In the genomic region with DNA sequence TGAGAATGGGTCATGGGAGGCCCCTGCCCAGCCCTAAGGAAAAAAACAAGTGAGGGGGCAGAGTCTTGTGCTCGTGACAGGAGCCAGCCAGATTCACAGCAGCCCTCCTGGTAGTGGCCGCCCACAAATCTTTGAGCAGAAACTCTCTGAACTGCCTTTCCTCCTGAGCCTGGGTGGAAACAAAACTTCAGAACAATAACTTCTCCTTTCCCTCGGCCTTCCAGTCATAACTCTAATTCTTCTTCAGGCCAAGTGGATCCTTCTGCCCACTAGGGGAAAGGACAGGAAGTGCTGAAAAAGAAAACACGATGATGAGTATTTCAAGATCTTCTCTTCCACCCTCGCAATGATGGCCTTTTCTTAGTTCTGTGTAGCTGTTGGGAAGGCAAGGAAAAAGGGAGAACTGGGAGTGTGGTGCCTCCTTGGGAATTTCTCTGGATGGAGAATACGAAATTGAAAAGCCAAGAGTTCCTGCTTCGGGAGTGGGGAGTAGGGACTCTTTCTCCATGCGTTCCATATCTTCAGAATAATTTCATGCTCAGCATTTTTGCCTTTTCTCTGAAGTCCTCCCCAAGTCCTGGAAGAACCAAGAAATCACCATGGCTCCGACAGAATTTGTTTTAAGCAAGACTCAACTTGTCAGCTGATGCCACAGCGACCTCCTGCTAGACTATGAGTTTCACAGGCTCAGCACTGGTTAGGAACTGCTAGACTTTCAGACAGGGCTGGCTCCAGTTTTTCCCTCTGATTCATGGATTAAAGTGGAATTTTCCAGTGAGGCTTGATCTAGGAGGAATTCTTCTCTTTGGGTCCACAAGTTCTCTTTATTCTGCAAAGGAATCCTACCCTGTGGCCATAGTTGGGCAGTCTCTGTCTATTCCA, we compare ENCODE assay signal across 10 cellular contexts.
A peak's percentile ranks its signal among the peaks of the same experiment; 100 is the strongest.
DNase-seq lines count a peak whose midpoint lies in the region; FAIRE-seq and TF ChIP-seq lines count a peak whose summit lies in the region.
"Had no signal": no experiment of that assay in that cellular context is flagged by ENCODE, and none has a peak within 500 bp of the region (broad histone marks: within the 10 kb centered on the region; RNA-seq: fewer than 3 reads in every experiment).

No MANE protein-coding gene starts in this region.

- H3K4me1 Mint-ChIP-seq in type B pancreatic cell (ENCODE audit: unreplicated experiment), result peaks cover 12% of the 10 kb centered on the region

- no peaks in the 10 kb centered on the region for H3K79me2 ChIP-seq in hepatocyte

- H3K27ac Mint-ChIP-seq in type B pancreatic cell, result no peak overlapping the region
- H3K27ac Mint-ChIP-seq: B cell had no signal

- FAIRE-seq in HTR-8/SVneo (lab: Jason Lieb, UNC), result no peak

- no peak overlapping the region for H3K4me3 Mint-ChIP-seq in type B pancreatic cell
- H3K4me3 Mint-ChIP-seq: B cell had no signal

- H3K4me2 ChIP-seq in hepatocyte, result no peak overlapping the region

- no peaks in the 10 kb centered on the region for H3K27me3 ChIP-seq in hepatocyte

- H3K27me3 Mint-ChIP-seq in type B pancreatic cell, result no peaks in the 10 kb centered on the region

- DNase-seq in NCI-H2171 treated with DMSO at 0.1 percent for 48 hours (lab: John Stamatoyannopoulos, UW) (peak; percentile 14), NCI-H2171 (lab: John Stamatoyannopoulos, UW) (no peak), SKM-1 treated with dmso at 0.1 percent for 144 hours (lab: John Stamatoyannopoulos, UW; ENCODE audit: unreplicated experiment) (peak; percentile 45), hepatocyte (ENCODE audit: low spot score) (no peak), type B pancreatic cell (ENCODE audit: extremely low spot score, unreplicated experiment) (no peak), NCI-H1436 (lab: John Stamatoyannopoulos, UW) (no peak), HTR-8/SVneo (ENCODE audit: insufficient read length, low spot score) (no peak)
- no peak for DNase-seq in stimulated activated CD4-positive, alpha-beta T cell treated with anti-CD3 and anti-CD28 coated beads, Interleukin-2, amount 100 ng/mL, for 24 hours

- no peak overlapping the region for H2AFZ ChIP-seq in hepatocyte

- no peak overlapping the region for H3K4me3 ChIP-seq in hepatocyte

- no peaks in the 10 kb centered on the region for H3K36me3 Mint-ChIP-seq in type B pancreatic cell

- H3K9me3 Mint-ChIP-seq in type B pancreatic cell, result no peaks in the 10 kb centered on the region

- H3K9me2 ChIP-seq in hepatocyte (replicated peaks; ENCODE audit: insufficient read depth), result no peaks in the 10 kb centered on the region

- H3K27ac ChIP-seq in hepatocyte, result no peak overlapping the region
- H3K27ac ChIP-seq: neutrophil had no signal

- no peaks in the 10 kb centered on the region for H4K20me1 ChIP-seq in hepatocyte (ENCODE audit: insufficient read depth, poor library complexity, severe bottlenecking)

- 91% methylated on average over 10 of the region's 10 CpGs for WGBS in hepatocyte (ENCODE audit: low lambda C conversion rate, missing lambda C conversion rate)

- TF ChIP-seq CTCF in hepatocyte (IDR thresholded peaks at IDR 0.05; ENCODE audit: poor library complexity), result peak; percentile 13
- peak; percentile 52 for TF ChIP-seq CTCF in type B pancreatic cell (conservative IDR thresholded peaks at IDR 0.05)

- H3K9me3 ChIP-seq in hepatocyte (ENCODE audit: low read depth), result no peaks in the 10 kb centered on the region
- H3K9me3 ChIP-seq: neutrophil had no signal

- no peaks in the 10 kb centered on the region for H3K4me1 ChIP-seq in hepatocyte (ENCODE audit: insufficient read depth)

- no peaks in the 10 kb centered on the region for H3K36me3 ChIP-seq in hepatocyte (replicated peaks; ENCODE audit: insufficient read depth, low read depth)
- H3K36me3 ChIP-seq: neutrophil had no signal

Comparison
In these comparisons a context has a peak if more than half of its experiments do, and no peak if none do; other contexts are left out.
1. DNase-seq: peak in NCI-H2171 treated with DMSO at 0.1 percent for 48 hours (single experiment) and SKM-1 treated with dmso at 0.1 percent for 144 hours (single experiment); none in NCI-H2171 (single experiment), hepatocyte (single experiment), type B pancreatic cell (single experiment), NCI-H1436 (single experiment), HTR-8/SVneo (single experiment) and stimulated activated CD4-positive, alpha-beta T cell treated with anti-CD3 and anti-CD28 coated beads, Interleukin-2, amount 100 ng/mL, for 24 hours (0 of 2).